Comparison of ENCODE assay signal across 1 cellular context in genomic region chr19:49592486-49593232, GRCh38.
TF ChIP-seq lines count a peak whose summit lies in the region.

No MANE protein-coding gene starts in this region.

TF ChIP-seq in HCT116, 20 proteins besides CTCF, POLR2A, EP300 and RAD21:
- TF ChIP-seq EZH2 (IDR thresholded peaks at IDR 0.05) (no peak), ELF1 (IDR thresholded peaks at IDR 0.05; ENCODE audit: borderline replicate concordance, low read depth) (no peak), CBX3 (IDR thresholded peaks at IDR 0.05; ENCODE audit: low read depth) (no peak), CEBPB (IDR thresholded peaks at IDR 0.05; ENCODE audit: low read depth) (no peak), ATF3 (IDR thresholded peaks at IDR 0.05) (no peak)
